In genomic region chr2:231927566-231927890, GRCh38 we compare ENCODE assay signal across 19 cellular contexts. TPM values are rescaled to one million over a fixed set of nuclear protein-coding genes. Genes with fewer than 3 reads are reported as not detected.
DNase-seq lines count a peak whose midpoint lies in the region; ATAC-seq and TF ChIP-seq lines count a peak whose summit lies in the region.
"Had no signal": no experiment of that assay in that cellular context is flagged by ENCODE, and none has a peak within 500 bp of the region (broad histone marks: within the 10 kb centered on the region; RNA-seq: fewer than 3 reads in every experiment).

No MANE protein-coding gene starts in this region.

- peak overlapping the region; percentile 71 for H3K4me3 ChIP-seq in left ventricle myocardium inferior

- H3K9me3 ChIP-seq in left ventricle myocardium inferior (replicated peaks), result no peaks in the 10 kb centered on the region

- H3K4me1 Mint-ChIP-seq in natural killer cell treated with Interleukin-12 subunit alpha and Interleukin-12 subunit beta and Interleukin-15 and Interleukin-18, amount 100 ng/mL, for 72 hours (ENCODE audit: low read depth in 2 of 2), result no peaks in the 10 kb centered on the region

- no peak for ATAC-seq in left ventricle myocardium superior
- ATAC-seq in natural killer cell treated with Interleukin-12 subunit alpha and Interleukin-12 subunit beta and Interleukin-15 and Interleukin-18, amount 100 ng/mL, for 72 hours, result no peak
- ATAC-seq: HCT116 had no signal

- TF ChIP-seq CTCF in left ventricle myocardium inferior (IDR thresholded peaks at IDR 0.05; ENCODE audit: borderline replicate concordance), result no peak

- H3K27me3 Mint-ChIP-seq in natural killer cell treated with Interleukin-12 subunit alpha and Interleukin-12 subunit beta and Interleukin-15 and Interleukin-18, amount 100 ng/mL, for 72 hours, result peaks cover 30 to 36% of the 10 kb centered on the region in 2 donors

- intact Hi-C loops in left ventricle myocardium inferior (cut with micrococcal nuclease), result loop anchor here (5.0 to 10.0 kb wide), 2 partner anchors 215 to 397 kb away; no protein-coding TSS in a partner anchor
- intact Hi-C loops in left ventricle myocardium superior (cut with micrococcal nuclease), result loop anchor here (10.0 kb wide), 2 partner anchors 217 to 397 kb away; no protein-coding TSS in a partner anchor

- H3K4me1 ChIP-seq in left ventricle myocardium inferior, result peaks cover 30% of the 10 kb centered on the region

- H3K36me3 ChIP-seq in left ventricle myocardium inferior, result no peaks in the 10 kb centered on the region

- H3K9me3 Mint-ChIP-seq in natural killer cell treated with Interleukin-12 subunit alpha and Interleukin-12 subunit beta and Interleukin-15 and Interleukin-18, amount 100 ng/mL, for 72 hours, result no peaks in the 10 kb centered on the region
- H3K9me3 Mint-ChIP-seq: memory B cell had no signal

- peaks cover 90% of the 10 kb centered on the region for H3K27me3 ChIP-seq in left ventricle myocardium inferior (ENCODE audit: low read depth)

- no peak overlapping the region for H3K27ac Mint-ChIP-seq in natural killer cell treated with Interleukin-12 subunit alpha and Interleukin-12 subunit beta and Interleukin-15 and Interleukin-18, amount 100 ng/mL, for 72 hours
- H3K27ac Mint-ChIP-seq: memory B cell had no signal

- H3K27ac ChIP-seq in left ventricle myocardium inferior (replicated peaks), result no peak overlapping the region
- H3K27ac ChIP-seq: RWPE1 had no signal

- H3K4me3 Mint-ChIP-seq in natural killer cell treated with Interleukin-12 subunit alpha and Interleukin-12 subunit beta and Interleukin-15 and Interleukin-18, amount 100 ng/mL, for 72 hours, result peak overlapping the region; percentile 57

- no peaks in the 10 kb centered on the region for H3K36me3 Mint-ChIP-seq in natural killer cell treated with Interleukin-12 subunit alpha and Interleukin-12 subunit beta and Interleukin-15 and Interleukin-18, amount 100 ng/mL, for 72 hours
- H3K36me3 Mint-ChIP-seq: memory B cell had no signal

- DNase-seq in left ventricle myocardium inferior, result no peak
- no peak for DNase-seq in left ventricle myocardium superior
- peak; percentile 46 for DNase-seq in ecto neural progenitor cell (ENCODE audit: low spot score)
- no peak for DNase-seq in natural killer cell treated with Interleukin-12 subunit alpha and Interleukin-12 subunit beta and Interleukin-15 and Interleukin-18, amount 100 ng/mL, for 72 hours (ENCODE audit: low spot score)
- DNase-seq in pons (ENCODE audit: low spot score), result no peak
- no peak for DNase-seq in NK-92 (lab: John Stamatoyannopoulos, UW; ENCODE audit: unreplicated experiment)
- DNase-seq in KG1 (lab: John Stamatoyannopoulos, UW), result no peak
- DNase-seq in activated CD4-positive, alpha-beta T cell treated with anti-CD3 and anti-CD28 coated beads for 48 hours, result no peak
- DNase-seq: amniotic stem cell; central memory CD4-positive, alpha-beta T cell; effector CD4-positive, alpha-beta T cell; NCI-H187 treated with DMSO at 0.1 percent for 48 hours; NK-92 treated with Interleukin-12 subunit alpha and Interleukin-12 subunit beta, amount 100 ng/mL, for 24 hours; stimulated activated naive CD4-positive, alpha-beta T cell treated with Interleukin-2 at 50 U/mL for 16 hours; trophoblast cell had no signal

RNA-seq across cellular contexts. Expression of gene NPPC, which starts 1.3 kb away (rescaled TPM):
- total RNA-seq in left ventricle myocardium inferior (3.0 TPM), left ventricle myocardium superior (7.2 TPM)
- 1 to 10 TPM; 2.7 to 4.2 TPM for total RNA-seq in natural killer cell treated with Interleukin-12 subunit alpha and Interleukin-12 subunit beta and Interleukin-15 and Interleukin-18, amount 100 ng/mL, for 72 hours
- total RNA-seq: kidney epithelial cell had no signal

RNA-seq across cellular contexts. Expression of gene DIS3L2, which starts 34.0 kb away (rescaled TPM):
- total RNA-seq in left ventricle myocardium inferior (17.0 TPM), left ventricle myocardium superior (19.6 TPM)
- 10 to 100 TPM; 38.8 to 76.0 TPM for total RNA-seq in natural killer cell treated with Interleukin-12 subunit alpha and Interleukin-12 subunit beta and Interleukin-15 and Interleukin-18, amount 100 ng/mL, for 72 hours
